Comparison of ENCODE assay signal across 20 cellular contexts in genomic region chr3:116524455-116524854, GRCh38.
DNase-seq lines count a peak whose midpoint lies in the region; ATAC-seq and TF ChIP-seq lines count a peak whose summit lies in the region.
"Had no signal": no experiment of that assay in that cellular context is flagged by ENCODE, and none has a peak within 500 bp of the region (broad histone marks: within the 10 kb centered on the region; RNA-seq: fewer than 3 reads in every experiment).

No MANE protein-coding gene starts in this region.

- H2AFZ ChIP-seq in IMR-90 (replicated peaks; ENCODE audit: low read length, poor library complexity): no peak overlapping the region

- no peak overlapping the region for H3K4ac ChIP-seq in IMR-90 (ENCODE audit: low read depth, low read length)

- TF ChIP-seq POLR2A in IMR-90 (IDR thresholded peaks at IDR 0.05; ENCODE audit: low read depth, low read length): no peak

- H4K8ac ChIP-seq in IMR-90 (ENCODE audit: low read depth in 2 of 2, low read length in 2 of 2): no peak overlapping the region

- H3K36me3 ChIP-seq in IMR-90 (ENCODE audit: control insufficient read depth, insufficient read depth, low read length): no peaks in the 10 kb centered on the region
- H3K36me3 ChIP-seq: BLaER1 had no signal

- in situ Hi-C loops in IMR-90 (cut with MboI; ENCODE audit: low sequenced_read_pairs): no loop called here
- in situ Hi-C loops in astrocyte of the spinal cord (cut with HindIII; ENCODE audit: low sequenced_read_pairs): no loop called here

- no TSS peak for BruUV-seq in IMR-90 (replicated peaks; lab: Mats Ljungman, UMichigan)

- H3K56ac ChIP-seq in IMR-90 (ENCODE audit: extremely low read depth, insufficient read depth, low read length): no peak overlapping the region

- DNase-seq in AG20443 (ENCODE audit: low spot score) (peak; percentile 11), IMR-90 (peak; percentile 48), astrocyte of the spinal cord (ENCODE audit: low read depth, low spot score) (peak; percentile 13), foreskin keratinocyte (peak in 1 of 2 donors; percentile 9), NOMO-1 treated with DMSO at 0.1 percent for 48 hours (lab: John Stamatoyannopoulos, UW; ENCODE audit: unreplicated experiment) (no peak), NCI-H2029 (lab: John Stamatoyannopoulos, UW) (no peak)
- DNase-seq: CD4-positive, alpha-beta T cell; COR-L47; DMS 273 treated with DMSO at 0.1 percent for 48 hours; DMS79 treated with DMSO at 0.1 percent for 48 hours; Karpas-422; NCI-H1694; NCI-H2081 treated with DMSO at 0.1 percent for 48 hours; NCI-H2171 treated with DMSO at 0.1 percent for 48 hours; NCI-H524 treated with DMSO at 0.1 percent for 48 hours; RPMI8226; SHP77 treated with DMSO at 0.1 percent for 48 hours had no signal

- intact Hi-C loops in IMR-90 (cut with micrococcal nuclease): no loop called here

- H2BK5ac ChIP-seq in IMR-90 (ENCODE audit: low read depth, low read length, poor library complexity, severe bottlenecking): peak overlapping the region; percentile 19

- no peaks in the 10 kb centered on the region for H3K9me3 ChIP-seq in IMR-90 (ENCODE audit: control insufficient read depth, insufficient read depth, low read length)
- H3K9me3 ChIP-seq: BLaER1 had no signal

- peak; percentile 65 for ATAC-seq in IMR-90 (ENCODE audit: low read depth)
- ATAC-seq in foreskin keratinocyte: peak; percentile 50
- no peak for ATAC-seq in GM18870 (IDR thresholded peaks at IDR 0.05; ENCODE audit: unreplicated experiment)

- H3K27me3 ChIP-seq in IMR-90 (ENCODE audit: control insufficient read depth, insufficient read depth, low read length) (no peaks in the 10 kb centered on the region), foreskin keratinocyte (no peaks in the 10 kb centered on the region)
- H3K27me3 ChIP-seq: BLaER1 had no signal

- H3K27ac ChIP-seq in IMR-90 (ENCODE audit: insufficient read depth, low read length) (no peak overlapping the region), foreskin keratinocyte (no peak overlapping the region)
- H3K27ac ChIP-seq: BLaER1, SK-N-MC had no signal

- POLR2A ChIA-PET in IMR-90 (lab: Charles Lee; ENCODE audit: unreplicated experiment): no interaction called here

- no CpG with 5 or more reads among the region's 2 CpGs for WGBS in IMR-90 (ENCODE audit: extremely low coverage in 2 of 2, insufficient read length in 1 of 2), 2 experiments

- H4K20me1 ChIP-seq in IMR-90 (ENCODE audit: insufficient read depth, low read length): no peaks in the 10 kb centered on the region
- H4K20me1 ChIP-seq: BLaER1 had no signal

- no peak overlapping the region for H2AK5ac ChIP-seq in IMR-90 (ENCODE audit: low read depth, low read length)

- H3K18ac ChIP-seq in IMR-90 (ENCODE audit: low read depth, low read length): no peak overlapping the region

- H2BK20ac ChIP-seq in IMR-90 (ENCODE audit: low read depth, low read length): no peak overlapping the region

- no peak overlapping the region for H2BK15ac ChIP-seq in IMR-90 (ENCODE audit: low read depth, low read length)

- H2AK9ac ChIP-seq in IMR-90 (replicated peaks; ENCODE audit: low read depth, low read length, poor library complexity): no peak overlapping the region

- H4K5ac ChIP-seq in IMR-90 (ENCODE audit: low read depth, low read length): no peak overlapping the region

- no peak overlapping the region for H3K4me2 ChIP-seq in IMR-90 (ENCODE audit: low read depth, low read length)
- H3K4me2 ChIP-seq: BLaER1 had no signal

- no peaks in the 10 kb centered on the region for H3K79me1 ChIP-seq in IMR-90 (ENCODE audit: low read depth in 1 of 2, low read length in 2 of 2)

- H4K91ac ChIP-seq in IMR-90 (ENCODE audit: insufficient read depth, low read depth, low read length): no peak overlapping the region

- H3K9ac ChIP-seq in IMR-90 (ENCODE audit: low read depth, low read length): no peak overlapping the region
- H3K9ac ChIP-seq: BLaER1 had no signal

- H3K4me1 ChIP-seq in IMR-90 (ENCODE audit: control insufficient read depth, insufficient read depth, low read length) (no peaks in the 10 kb centered on the region), foreskin keratinocyte (no peaks in the 10 kb centered on the region)
- H3K4me1 ChIP-seq: BLaER1 had no signal

- no peak for TF ChIP-seq RAD21 in IMR-90 (IDR thresholded peaks at IDR 0.05; ENCODE audit: low read length)

- H3K23ac ChIP-seq in IMR-90 (ENCODE audit: low read depth, low read length): no peak overlapping the region

- H3K9me1 ChIP-seq in IMR-90 (ENCODE audit: insufficient read depth, low read length): no peaks in the 10 kb centered on the region

- H3K14ac ChIP-seq in IMR-90 (replicated peaks; ENCODE audit: low read depth, low read length): no peak overlapping the region

- dilution Hi-C loops in IMR-90 (cut with HindIII; ENCODE audit: low sequenced_read_pairs, unreplicated experiment): no loop called here

- TF ChIP-seq CTCF in IMR-90 (conservative IDR thresholded peaks at IDR 0.05; ENCODE audit: low read depth, low read length) (no peak), astrocyte of the spinal cord (IDR thresholded peaks at IDR 0.05; ENCODE audit: low read depth, low read length) (no peak), foreskin keratinocyte (conservative IDR thresholded peaks at IDR 0.05) (no peak)

- H2BK120ac ChIP-seq in IMR-90 (ENCODE audit: low read depth, low read length): no peak overlapping the region

- no peak overlapping the region for H3K4me3 ChIP-seq in IMR-90 (ENCODE audit: insufficient read depth, low read depth, low read length)
- no peak overlapping the region for H3K4me3 ChIP-seq in astrocyte of the spinal cord (ENCODE audit: low read depth, low read length)
- H3K4me3 ChIP-seq: BLaER1, SK-N-MC had no signal

- CTCF ChIA-PET in IMR-90 (lab: Yijun Ruan, JAX): no interaction called here

TF ChIP-seq in IMR-90, 13 proteins besides CTCF, POLR2A, EP300 and RAD21:
- TF ChIP-seq FOS (IDR thresholded peaks at IDR 0.05; ENCODE audit: low read depth, low read length): peak; percentile 35; the same call in 1 of the 2 replicates
- no peak for TF ChIP-seq RCOR1 (IDR thresholded peaks at IDR 0.05; ENCODE audit: insufficient replicate concordance, low read length)
- no peak for TF ChIP-seq USF2 (IDR thresholded peaks at IDR 0.05; ENCODE audit: low read depth, low read length)

Comparison
In these comparisons a context has a peak if more than half of its experiments do, and no peak if none do; other contexts are left out.
1. DNase-seq: peak in AG20443 (single experiment), IMR-90 (single experiment) and astrocyte of the spinal cord (single experiment); none in NOMO-1 treated with DMSO at 0.1 percent for 48 hours (single experiment) and NCI-H2029 (single experiment).